In genomic region chr3:34675383-34676120, GRCh38 we compare ENCODE assay signal across 14 cellular contexts.
DNase-seq lines count a peak whose midpoint lies in the region; ATAC-seq and TF ChIP-seq lines count a peak whose summit lies in the region.
"Had no signal": no experiment of that assay in that cellular context is flagged by ENCODE, and none has a peak within 500 bp of the region (broad histone marks: within the 10 kb centered on the region; RNA-seq: fewer than 3 reads in every experiment).

No MANE protein-coding gene starts in this region.

- no peaks in the 10 kb centered on the region for H3K4me1 Mint-ChIP-seq in effector memory CD8-positive, alpha-beta T cell (ENCODE audit: low read depth in 2 of 2)
- H3K4me1 Mint-ChIP-seq: CD8-positive, alpha-beta memory T cell had no signal

- H3K36me3 Mint-ChIP-seq in effector memory CD8-positive, alpha-beta T cell (ENCODE audit: insufficient read depth), result no peaks in the 10 kb centered on the region
- H3K36me3 Mint-ChIP-seq: CD8-positive, alpha-beta memory T cell had no signal

- no peak for TF ChIP-seq CTCF in AG10803 (conservative IDR thresholded peaks at IDR 0.05; ENCODE audit: low read length)
- TF ChIP-seq CTCF in choroid plexus epithelial cell (conservative IDR thresholded peaks at IDR 0.05; ENCODE audit: low read depth, low read length), result no peak

- H3K4me3 ChIP-seq in AG10803 (ENCODE audit: low read length) (no peak overlapping the region), SK-N-MC (peak overlapping the region; percentile 9; the same call in 1 of the 2 replicates), choroid plexus epithelial cell (ENCODE audit: low read depth, low read length) (no peak overlapping the region)

- DNase-seq in AG10803 (ENCODE audit: low read depth) (peak; percentile 29), SK-N-MC (ENCODE audit: low read depth, low spot score) (no peak), choroid plexus epithelial cell (ENCODE audit: low read depth) (peak; percentile 31), kidney tubule cell (ENCODE audit: low spot score) (peak; percentile 45), NCI-H748 (lab: John Stamatoyannopoulos, UW; ENCODE audit: unreplicated experiment) (no peak), NCI-H446 (lab: John Stamatoyannopoulos, UW) (no peak), NOMO-1 (lab: John Stamatoyannopoulos, UW; ENCODE audit: unreplicated experiment in 2 of 2) (no peak)
- no peak for DNase-seq in effector memory CD8-positive, alpha-beta T cell
- DNase-seq: CD8-positive, alpha-beta memory T cell; DMS 273 treated with DMSO at 0.1 percent for 48 hours; GOT3; NCI-H1048; NCI-H226; NCI-H69 had no signal

- no peak for ATAC-seq in effector memory CD8-positive, alpha-beta T cell (replicated peaks)

- H3K27ac Mint-ChIP-seq in effector memory CD8-positive, alpha-beta T cell, result no peak overlapping the region
- H3K27ac Mint-ChIP-seq: CD8-positive, alpha-beta memory T cell had no signal

- H3K9me3 Mint-ChIP-seq in effector memory CD8-positive, alpha-beta T cell, result peaks cover 4 to 13% of the 10 kb centered on the region in 2 donors

- H3K4me3 Mint-ChIP-seq in effector memory CD8-positive, alpha-beta T cell, result no peak overlapping the region
- H3K4me3 Mint-ChIP-seq: CD8-positive, alpha-beta memory T cell had no signal

- peak overlapping the region; percentile 26; the same call in 1 of the 2 replicates for H3K27ac ChIP-seq in SK-N-MC

- no peaks in the 10 kb centered on the region for H3K9me3 ChIP-seq in SK-N-MC (ENCODE audit: low read depth, low read length)

- H3K9ac ChIP-seq in SK-N-MC (ENCODE audit: insufficient read length), result no peak overlapping the region

- no peaks in the 10 kb centered on the region for H3K27me3 Mint-ChIP-seq in effector memory CD8-positive, alpha-beta T cell
- H3K27me3 Mint-ChIP-seq: CD8-positive, alpha-beta memory T cell had no signal

- no peaks in the 10 kb centered on the region for H3K36me3 ChIP-seq in SK-N-MC (ENCODE audit: insufficient read depth, low read length)

Comparison
In these comparisons a context has a peak if more than half of its experiments do, and no peak if none do; other contexts are left out.
1. DNase-seq: peak in AG10803 (single experiment), choroid plexus epithelial cell (single experiment) and kidney tubule cell (single experiment); none in SK-N-MC (single experiment), NCI-H748 (single experiment), NCI-H446 (0 of 2), effector memory CD8-positive, alpha-beta T cell (0 of 3) and NOMO-1 (0 of 2).